In genomic region chr13:51004918-51005460, GRCh38 we compare ENCODE assay signal across 16 cellular contexts.
"Had no signal": no experiment of that assay in that cellular context is flagged by ENCODE, and none has a peak within 500 bp of the region (broad histone marks: within the 10 kb centered on the region; RNA-seq: fewer than 3 reads in every experiment).

No MANE protein-coding gene starts in this region.

- H3K9me3 ChIP-seq: adrenal gland, left lung, prostate gland, right atrium auricular region, transverse colon, uterus had no signal

- H3K27me3 ChIP-seq: adrenal gland, left lung, right atrium auricular region, transverse colon, uterus had no signal

- H3K27ac Mint-ChIP-seq: activated naive CD4-positive, alpha-beta T cell treated with anti-CD3 and anti-CD28 coated beads, Interleukin-2, amount 50 U/mL, for 24 hours; stimulated activated naive CD8-positive, alpha-beta T cell treated with anti-CD3 and anti-CD28 coated beads, Interleukin-15, Interleukin-2, amounts not matched to agents 100 ng/mL and 50 ng/mL, for 24 hours; T-helper 1 cell treated with Interleukin-12 subunit alpha and Interleukin-12 subunit beta and Interleukin-4 antibody, amounts not matched to agents 30 μg/mL and 1 μg/mL, for 36 hours had no signal

- H3K4me3 ChIP-seq: adrenal gland, left lung, prostate gland, right atrium auricular region, skin epidermis, transverse colon, uterus had no signal

- H3K36me3 ChIP-seq: adrenal gland, left lung, prostate gland, right atrium auricular region, transverse colon, uterus had no signal

- DNase-seq: activated CD4-positive, alpha-beta T cell treated with anti-CD3 and anti-CD28 coated beads, Interleukin-2, amount 50 U/mL, for 1 hour; activated CD4-positive, CD25-positive, alpha-beta regulatory T cell treated with anti-CD3 and anti-CD28 coated beads, Interleukin-2, amount 50 U/mL, for 72 hours; activated gamma-delta T cell; adrenal gland; cerebellar nuclear complex; cortex of kidney; left lung; midbrain; transverse colon; uterus had no signal

- H3K4me3 Mint-ChIP-seq: activated naive CD4-positive, alpha-beta T cell treated with anti-CD3 and anti-CD28 coated beads, Interleukin-2, amount 50 U/mL, for 24 hours; stimulated activated naive CD8-positive, alpha-beta T cell treated with anti-CD3 and anti-CD28 coated beads, Interleukin-15, Interleukin-2, amounts not matched to agents 100 ng/mL and 50 ng/mL, for 24 hours; T-helper 1 cell treated with Interleukin-12 subunit alpha and Interleukin-12 subunit beta and Interleukin-4 antibody, amounts not matched to agents 30 μg/mL and 1 μg/mL, for 36 hours had no signal

- H3K4me1 Mint-ChIP-seq: activated naive CD4-positive, alpha-beta T cell treated with anti-CD3 and anti-CD28 coated beads, Interleukin-2, amount 50 U/mL, for 24 hours had no signal

- H3K4me1 ChIP-seq: left lung had no signal

- ATAC-seq: left lung had no signal

- H3K27ac ChIP-seq: adrenal gland, left lung, prostate gland had no signal

- H3K36me3 Mint-ChIP-seq: activated naive CD4-positive, alpha-beta T cell treated with anti-CD3 and anti-CD28 coated beads, Interleukin-2, amount 50 U/mL, for 24 hours had no signal

- H3K9me3 Mint-ChIP-seq: activated naive CD4-positive, alpha-beta T cell treated with anti-CD3 and anti-CD28 coated beads, Interleukin-2, amount 50 U/mL, for 24 hours; stimulated activated naive CD8-positive, alpha-beta T cell treated with anti-CD3 and anti-CD28 coated beads, Interleukin-15, Interleukin-2, amounts not matched to agents 100 ng/mL and 50 ng/mL, for 24 hours; T-helper 1 cell treated with Interleukin-12 subunit alpha and Interleukin-12 subunit beta and Interleukin-4 antibody, amounts not matched to agents 30 μg/mL and 1 μg/mL, for 36 hours had no signal
